Comparison of ENCODE assay signal across 8 cellular contexts in the genomic region with DNA sequence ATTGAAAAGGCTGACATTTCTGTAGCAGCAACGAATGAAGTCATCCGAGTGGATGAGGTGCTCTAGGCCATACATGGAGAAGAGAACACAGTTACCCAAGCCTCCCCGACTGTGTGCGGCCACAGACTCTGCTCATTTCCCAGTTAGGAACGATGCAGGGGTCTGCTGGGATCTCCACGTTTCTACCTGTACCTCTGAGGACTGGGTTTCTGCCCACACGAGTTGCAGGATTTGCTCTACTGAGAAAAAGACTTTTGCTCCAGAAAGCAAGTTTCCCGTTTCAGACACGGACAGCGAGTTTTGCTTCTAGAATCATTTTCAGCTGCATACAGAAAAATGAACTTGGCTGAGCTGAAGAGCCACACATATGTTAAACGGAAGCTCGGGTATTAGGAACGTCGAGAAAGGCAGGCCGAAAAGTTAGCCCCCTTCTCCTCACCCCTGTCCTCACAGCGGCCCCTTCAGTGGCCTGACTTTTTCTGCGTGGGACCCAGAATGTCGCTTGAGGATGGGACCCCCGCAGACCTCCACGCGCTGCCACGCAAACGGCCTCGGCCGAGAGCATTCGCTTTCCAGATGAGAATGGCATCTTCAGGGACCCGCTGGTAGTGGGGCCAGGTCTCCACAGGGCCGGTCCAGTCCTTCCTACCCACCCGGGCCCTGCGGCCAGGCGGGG. TPM values are rescaled to one million over a fixed set of nuclear protein-coding genes. Genes with fewer than 3 reads are reported as not detected.
DNase-seq lines count a peak whose midpoint lies in the region; ATAC-seq, FAIRE-seq and TF ChIP-seq lines count a peak whose summit lies in the region.

No MANE protein-coding gene starts in this region.

- TF ChIP-seq POLR2A in HepG2 (IDR thresholded peaks at IDR 0.05; ENCODE audit: insufficient read depth in 1 of 2, low read depth in 2 of 2, low read length in 2 of 2) = no peak

- H3K9ac ChIP-seq in HepG2 (ENCODE audit: insufficient read depth, low read depth, low read length) = no peak overlapping the region

- no peaks in the 10 kb centered on the region for H3K9me3 Mint-ChIP-seq in HFFc6

- no peak overlapping the region for H2AFZ ChIP-seq in HepG2 (ENCODE audit: low read length)

- intact Hi-C loops in HepG2 (cut with micrococcal nuclease; ENCODE audit: unreplicated experiment) = no loop called here

- peak overlapping the region; percentile 85 for H3K4me3 Mint-ChIP-seq in HFFc6

- TF ChIP-seq CTCF in HFFc6 (IDR thresholded peaks at IDR 0.05) = no peak
- TF ChIP-seq CTCF in brain microvascular endothelial cell (IDR thresholded peaks at IDR 0.05; ENCODE audit: low read depth, low read length, missing control alignments) = no peak
- no peak for TF ChIP-seq CTCF in HepG2 (CRISPR knock-in tag; IDR thresholded peaks at IDR 0.05)

- H3K4me1 ChIP-seq in HepG2 (ENCODE audit: insufficient read depth, low read length) = peaks cover 6% of the 10 kb centered on the region
- H3K4me1 ChIP-seq in thymus (ENCODE audit: control insufficient read depth, insufficient read depth, low read length) = peaks cover 11% of the 10 kb centered on the region

- H4K20me1 ChIP-seq in HepG2 (ENCODE audit: insufficient read depth, low read length) = no peaks in the 10 kb centered on the region

- H3K4me2 ChIP-seq in HepG2 (ENCODE audit: low read depth, low read length) = peak overlapping the region; percentile 73

- no peak for FAIRE-seq in HepG2 (lab: Jason Lieb, UNC)

- H3K4me1 Mint-ChIP-seq in HFFc6 (ENCODE audit: low read depth) = peaks cover 75% of the 10 kb centered on the region

- TF ChIP-seq RAD21 in HepG2 (CRISPR knock-in tag; IDR thresholded peaks at IDR 0.05) = no peak

- H3K27ac ChIP-seq in brain microvascular endothelial cell (peak overlapping the region; percentile 88), HepG2 (ENCODE audit: extremely low read length, insufficient read depth, low read length) (no peak overlapping the region), thymus (ENCODE audit: low read depth) (peak overlapping the region; percentile 80)

- peak; percentile 54; the same call in 2 of the 3 replicates for ATAC-seq in HepG2
- ATAC-seq in GM18861 (IDR thresholded peaks at IDR 0.05; ENCODE audit: unreplicated experiment) = no peak
- ATAC-seq in GM19328 (IDR thresholded peaks at IDR 0.05; ENCODE audit: unreplicated experiment) = no peak

- H3K4me3 ChIP-seq in brain microvascular endothelial cell (ENCODE audit: low read depth, low read length) (peak overlapping the region; percentile 86), HepG2 (replicated peaks in 1 of 3; ENCODE audit: insufficient read depth in 1 of 3, low read depth in 2 of 3, low read length in 3 of 3) (peak overlapping the region; percentile 14 to 72 (median 55); a peak in 5 of 6 replicates), thymus (ENCODE audit: low read length) (peak overlapping the region; percentile 57)

- 24% methylated on average over 25 of the region's 31 CpGs for WGBS in HepG2 (ENCODE audit: low lambda C conversion rate)
- WGBS in thymus = 25% methylated on average over 31 of the region's 31 CpGs

- POLR2A ChIA-PET in HepG2 (lab: Yijun Ruan, JAX) = no interaction called here

- H3K36me3 ChIP-seq in brain microvascular endothelial cell (replicated peaks) (no peaks in the 10 kb centered on the region), HepG2 (replicated peaks in 1 of 2; ENCODE audit: control insufficient read depth in 1 of 2, insufficient read depth in 2 of 2, low read length in 2 of 2) (no peaks in the 10 kb centered on the region), thymus (ENCODE audit: control insufficient read depth, insufficient read depth) (no peaks in the 10 kb centered on the region)

- H3K9me3 ChIP-seq in HepG2 (ENCODE audit: low read length) (no peaks in the 10 kb centered on the region), thymus (ENCODE audit: control insufficient read depth) (no peaks in the 10 kb centered on the region)

- peak; percentile 32 for DNase-seq in AG20443 (ENCODE audit: low spot score)
- DNase-seq in HFFc6 = no peak
- no peak for DNase-seq in brain microvascular endothelial cell
- no peak for DNase-seq in HepG2 (ENCODE audit: low spot score)
- DNase-seq in NCI-H226 = no peak

- in situ Hi-C loops in brain microvascular endothelial cell (cut with HindIII; ENCODE audit: low pct_ligation_motif_present, low sequenced_read_pairs) (no loop called here), HepG2 (cut with HindIII; ENCODE audit: extremely low pct_ligation_motif_present, low pct_unique_long_range_greater_than_20kb) (no loop called here)

- CTCF ChIA-PET in HepG2 (lab: Yijun Ruan, JAX; ENCODE audit: low intra/inter-chr PET ratio, low total read pairs) = no interaction called here

- H3K27me3 ChIP-seq in brain microvascular endothelial cell (replicated peaks) (no peaks in the 10 kb centered on the region), HepG2 (ENCODE audit: control insufficient read depth in 1 of 2, insufficient read depth in 2 of 2, low read length in 2 of 2) (peaks cover 6 to 65% of the 10 kb centered on the region in 2 experiments), thymus (ENCODE audit: control insufficient read depth, insufficient read depth) (peaks cover 46% of the 10 kb centered on the region)

- no peak for TF ChIP-seq EP300 in HepG2 (IDR thresholded peaks at IDR 0.05; ENCODE audit: low read depth in 2 of 2, low read length in 2 of 2)
- TF ChIP-seq EP300 in HepG2 (CRISPR knock-in tag; IDR thresholded peaks at IDR 0.05; ENCODE audit: borderline replicate concordance) = no peak

- peaks cover 16% of the 10 kb centered on the region for H3K36me3 Mint-ChIP-seq in HFFc6 (ENCODE audit: low read depth)

- no peaks in the 10 kb centered on the region for H3K79me2 ChIP-seq in HepG2 (ENCODE audit: insufficient read depth, low read length)

- H3K27ac Mint-ChIP-seq in HFFc6 = peak overlapping the region; percentile 89

- BruUV-seq in HepG2 (replicated peaks; lab: Mats Ljungman, UMichigan) = no TSS peak

- H3K27me3 Mint-ChIP-seq in HFFc6 (ENCODE audit: insufficient read depth) = peaks cover 1% of the 10 kb centered on the region; the same call in 1 of the 2 replicates

TF ChIP-seq in HepG2, 621 proteins besides CTCF, POLR2A, EP300 and RAD21:
- TF ChIP-seq, protein P1, sequence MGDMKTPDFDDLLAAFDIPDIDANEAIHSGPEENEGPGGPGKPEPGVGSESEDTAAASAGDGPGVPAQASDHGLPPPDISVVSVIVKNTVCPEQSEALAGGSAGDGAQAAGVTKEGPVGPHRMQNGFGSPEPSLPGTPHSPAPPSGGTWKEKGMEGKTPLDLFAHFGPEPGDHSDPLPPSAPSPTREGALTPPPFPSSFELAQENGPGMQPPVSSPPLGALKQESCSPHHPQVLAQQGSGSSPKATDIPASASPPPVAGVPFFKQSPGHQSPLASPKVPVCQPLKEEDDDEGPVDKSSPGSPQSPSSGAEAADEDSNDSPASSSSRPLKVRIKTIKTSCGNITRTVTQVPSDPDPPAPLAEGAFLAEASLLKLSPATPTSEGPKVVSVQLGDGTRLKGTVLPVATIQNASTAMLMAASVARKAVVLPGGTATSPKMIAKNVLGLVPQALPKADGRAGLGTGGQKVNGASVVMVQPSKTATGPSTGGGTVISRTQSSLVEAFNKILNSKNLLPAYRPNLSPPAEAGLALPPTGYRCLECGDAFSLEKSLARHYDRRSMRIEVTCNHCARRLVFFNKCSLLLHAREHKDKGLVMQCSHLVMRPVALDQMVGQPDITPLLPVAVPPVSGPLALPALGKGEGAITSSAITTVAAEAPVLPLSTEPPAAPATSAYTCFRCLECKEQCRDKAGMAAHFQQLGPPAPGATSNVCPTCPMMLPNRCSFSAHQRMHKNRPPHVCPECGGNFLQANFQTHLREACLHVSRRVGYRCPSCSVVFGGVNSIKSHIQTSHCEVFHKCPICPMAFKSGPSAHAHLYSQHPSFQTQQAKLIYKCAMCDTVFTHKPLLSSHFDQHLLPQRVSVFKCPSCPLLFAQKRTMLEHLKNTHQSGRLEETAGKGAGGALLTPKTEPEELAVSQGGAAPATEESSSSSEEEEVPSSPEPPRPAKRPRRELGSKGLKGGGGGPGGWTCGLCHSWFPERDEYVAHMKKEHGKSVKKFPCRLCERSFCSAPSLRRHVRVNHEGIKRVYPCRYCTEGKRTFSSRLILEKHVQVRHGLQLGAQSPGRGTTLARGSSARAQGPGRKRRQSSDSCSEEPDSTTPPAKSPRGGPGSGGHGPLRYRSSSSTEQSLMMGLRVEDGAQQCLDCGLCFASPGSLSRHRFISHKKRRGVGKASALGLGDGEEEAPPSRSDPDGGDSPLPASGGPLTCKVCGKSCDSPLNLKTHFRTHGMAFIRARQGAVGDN (CRISPR knock-in tag; IDR thresholded peaks at IDR 0.05) = peak; percentile 32; the same call in 1 of the 2 replicates
- TF ChIP-seq ZFP62 (CRISPR knock-in tag; IDR thresholded peaks at IDR 0.05) (no peak), FOXA3 (CRISPR knock-in tag; IDR thresholded peaks at IDR 0.05) (no peak)

RNA-seq across cellular contexts. Expression of gene RAB31, which starts 0.6 kb away (rescaled TPM):
- total RNA-seq in HFFc6 (2021; fragmentation: NEBNext Ultra II Directional; extraction: Animal tissue kit (Norgen Biotek cat#: 25700)) = 10 to 100 TPM; 29.4 to 47.5 (median 43.5) TPM
- 1.7 and 3.6 TPM in 2 replicates for total RNA-seq in HepG2 (2016; rRNA removed; fragmentation: Illumina TruSeq; extraction: Trizol)
- 1.4 and 2.6 TPM in 2 replicates for total RNA-seq in HepG2 (2016; cell fraction: cytosol; rRNA removed; fragmentation: Illumina TruSeq; extraction: Trizol; ENCODE audit: low read depth)
- total RNA-seq in HepG2 (2016; cell fraction: insoluble cytoplasmic fraction; rRNA removed; fragmentation: Illumina TruSeq; extraction: Trizol) = 2.9 TPM in 2 replicates
- 3.1 and 3.4 TPM in 2 replicates for total RNA-seq in HepG2 (2016; cell fraction: membrane; rRNA removed; fragmentation: Illumina TruSeq; extraction: Trizol)
- total RNA-seq in HepG2 (2016; cell fraction: nucleus; rRNA removed; fragmentation: Illumina TruSeq; extraction: Trizol) = 1.4 and 2.6 TPM in 2 replicates
- polyA plus RNA-seq in HepG2 (2011; rRNA removed) (0.73 and 1.1 TPM in 2 replicates), thymus (17.8 TPM)
- polyA plus RNA-seq in HepG2 (2011; cell fraction: cytosol; rRNA removed) = 0.24 and 1.2 TPM in 2 replicates
- polyA plus RNA-seq in HepG2 (2011; cell fraction: nucleus; rRNA removed) = 8.7 and 12.9 TPM in 2 replicates
- polyA plus RNA-seq in HepG2 (2012) = 0.38 and 2.1 TPM in 2 replicates
- polyA plus RNA-seq in HepG2 (2016; cell fraction: cytosol; fragmentation: Illumina TruSeq; extraction: Trizol; ENCODE audit: low read depth) = 4.4 and 5.7 TPM in 2 replicates
- polyA plus RNA-seq in HepG2 (2016; cell fraction: insoluble cytoplasmic fraction; fragmentation: Illumina TruSeq; extraction: Trizol; ENCODE audit: low read depth) = 3.7 TPM in 2 replicates
- polyA plus RNA-seq in HepG2 (2016; cell fraction: membrane; fragmentation: Illumina TruSeq; extraction: Trizol; ENCODE audit: low read depth) = 2.6 and 3.5 TPM in 2 replicates
- 2.9 and 3.0 TPM in 2 replicates for polyA plus RNA-seq in HepG2 (2016; cell fraction: nucleus; fragmentation: Illumina TruSeq; extraction: Trizol; ENCODE audit: insufficient read depth, low read depth)
- polyA minus RNA-seq in HepG2 (2011; rRNA and poly(A)+ RNA removed; ENCODE audit: low replicate concordance) = 1.9 and 153 TPM in 2 replicates
- 2.8 and 4.2 TPM in 2 replicates for polyA minus RNA-seq in HepG2 (2011; cell fraction: cytosol; rRNA and poly(A)+ RNA removed)
- polyA minus RNA-seq in HepG2 (2011; cell fraction: nucleus; rRNA and poly(A)+ RNA removed) = 5.3 and 5.5 TPM in 2 replicates

Comparison
In these comparisons a context has a peak if more than half of its experiments do, and no peak if none do; other contexts are left out.
1. RNA of gene RAB31, which starts 0.6 kb away (total RNA-seq): 29.4 to 47.5 TPM in HFFc6; 1.4 to 3.6 TPM in HepG2; every median in the first group is over 4 times any median in the second.
2. Peak in every context shown above with its lines, with median percentiles within 50 percentile points of each other: H3K4me3 ChIP-seq.